In the genomic region with DNA sequence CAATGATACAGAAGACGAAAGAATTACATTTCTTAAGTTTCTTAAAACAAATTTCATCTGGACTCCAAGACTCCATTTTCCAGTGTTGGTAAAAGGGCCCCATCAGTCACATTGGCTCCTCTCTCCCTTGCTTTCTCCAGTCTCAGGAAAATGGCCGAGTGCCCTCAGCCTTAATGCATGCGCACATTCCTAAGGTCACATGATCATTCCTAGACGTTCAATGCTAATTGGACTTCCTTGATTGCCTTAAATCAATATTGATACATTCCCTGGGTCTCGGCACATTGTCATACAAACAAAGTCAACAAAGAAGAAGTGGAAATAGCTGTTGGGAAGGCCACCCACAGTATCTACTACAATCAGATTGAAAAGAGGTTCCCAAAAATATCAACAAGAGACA, we compare ENCODE assay signal across 22 cellular contexts.
"Had no signal": no experiment of that assay in that cellular context is flagged by ENCODE, and none has a peak within 500 bp of the region (broad histone marks: within the 10 kb centered on the region; RNA-seq: fewer than 3 reads in every experiment).

No MANE protein-coding gene starts in this region.

- H3K4me3 Mint-ChIP-seq: activated CD8-positive, alpha-beta T cell treated with anti-CD3 and anti-CD28 coated beads for 36 hours; activated naive CD8-positive, alpha-beta T cell treated with anti-CD3 and anti-CD28 coated beads, Interleukin-2, amount 10 ng/mL, durations not matched to agents 7 days and 5 days; activated T-cell treated with anti-CD3 and anti-CD28 coated beads, Interleukin-2, amount 50 U/mL, for 72 hours; central memory CD8-positive, alpha-beta T cell; immature natural killer cell; natural killer cell; stimulated activated naive B cell treated with anti-CD40 and anti-IgM and Interleukin-4, amounts not matched to agents 10 μg/mL and 1 μg/mL and 100 μg/mL, for 72 hours; T-helper 17 cell had no signal

- H3K36me3 ChIP-seq: brain microvascular endothelial cell, tibial nerve, uterus had no signal

- H3K9me3 Mint-ChIP-seq: activated CD8-positive, alpha-beta T cell treated with anti-CD3 and anti-CD28 coated beads for 36 hours; stimulated activated naive B cell treated with anti-CD40 and anti-IgM and Interleukin-4, amounts not matched to agents 10 μg/mL and 1 μg/mL and 100 μg/mL, for 72 hours had no signal

- H3K4me1 Mint-ChIP-seq: activated naive CD8-positive, alpha-beta T cell treated with anti-CD3 and anti-CD28 coated beads, Interleukin-2, amount 10 ng/mL, durations not matched to agents 7 days and 5 days; central memory CD8-positive, alpha-beta T cell; immature natural killer cell; natural killer cell; stimulated activated naive B cell treated with anti-CD40 and anti-IgM and Interleukin-4, amounts not matched to agents 10 μg/mL and 1 μg/mL and 100 μg/mL, for 72 hours; T-helper 17 cell had no signal

- H3K4me3 ChIP-seq: coronary artery, tibial nerve, uterus had no signal

- H3K9me3 ChIP-seq: tibial nerve, uterus had no signal

- H3K27me3 Mint-ChIP-seq: activated CD8-positive, alpha-beta T cell treated with anti-CD3 and anti-CD28 coated beads for 36 hours; activated naive CD8-positive, alpha-beta T cell treated with anti-CD3 and anti-CD28 coated beads, Interleukin-2, amount 10 ng/mL, durations not matched to agents 7 days and 5 days; central memory CD8-positive, alpha-beta T cell; T-helper 17 cell had no signal

- H3K4me1 ChIP-seq: foreskin keratinocyte, uterus had no signal

- H3K27ac Mint-ChIP-seq: activated CD8-positive, alpha-beta T cell treated with anti-CD3 and anti-CD28 coated beads for 36 hours; activated naive CD8-positive, alpha-beta T cell treated with anti-CD3 and anti-CD28 coated beads, Interleukin-2, amount 10 ng/mL, durations not matched to agents 7 days and 5 days; activated T-cell treated with anti-CD3 and anti-CD28 coated beads, Interleukin-2, amount 50 U/mL, for 72 hours; immature natural killer cell; natural killer cell; stimulated activated naive B cell treated with anti-CD40 and anti-IgM and Interleukin-4, amounts not matched to agents 10 μg/mL and 1 μg/mL and 100 μg/mL, for 72 hours; T-helper 17 cell had no signal

- DNase-seq: activated CD4-positive, alpha-beta T cell treated with anti-CD3 and anti-CD28 coated beads for 4 hours; activated CD8-positive, alpha-beta T cell treated with anti-CD3 and anti-CD28 coated beads for 36 hours; activated gamma-delta T cell treated with Interleukin-2 at 50 U/mL for 16 hours; activated naive CD8-positive, alpha-beta T cell treated with anti-CD3 and anti-CD28 coated beads, Interleukin-2, amount 10 ng/mL, durations not matched to agents 7 days and 5 days; activated T-cell treated with anti-CD3 and anti-CD28 coated beads, Interleukin-2, amount 50 U/mL, for 72 hours; brain microvascular endothelial cell; effector CD4-positive, alpha-beta T cell; foreskin keratinocyte; immature natural killer cell; mesenchymal stem cell; natural killer cell; nucleus accumbens; posterior cingulate gyrus; retina; stimulated activated CD4-positive, alpha-beta T cell treated with anti-CD3 and anti-CD28 coated beads, Interleukin-2, amount 100 ng/mL, for 48 hours; stimulated activated naive B cell treated with anti-CD40 and anti-IgM and Interleukin-4, amounts not matched to agents 10 μg/mL and 1 μg/mL and 100 μg/mL, for 72 hours; T-helper 17 cell; uterus had no signal

- H3K27ac ChIP-seq: brain microvascular endothelial cell, coronary artery, foreskin keratinocyte, tibial nerve, uterus had no signal

- H3K36me3 Mint-ChIP-seq: activated naive CD8-positive, alpha-beta T cell treated with anti-CD3 and anti-CD28 coated beads, Interleukin-2, amount 10 ng/mL, durations not matched to agents 7 days and 5 days; immature natural killer cell; natural killer cell; stimulated activated naive B cell treated with anti-CD40 and anti-IgM and Interleukin-4, amounts not matched to agents 10 μg/mL and 1 μg/mL and 100 μg/mL, for 72 hours had no signal

- FAIRE-seq: endothelial cell of umbilical vein had no signal

- ATAC-seq: activated CD8-positive, alpha-beta T cell treated with anti-CD3 and anti-CD28 coated beads for 36 hours; activated T-cell treated with anti-CD3 and anti-CD28 coated beads, Interleukin-2, amount 50 U/mL, for 72 hours; foreskin keratinocyte; natural killer cell; stimulated activated naive B cell treated with anti-CD40 and anti-IgM and Interleukin-4, amounts not matched to agents 10 μg/mL and 1 μg/mL and 100 μg/mL, for 72 hours; T-helper 17 cell had no signal

- H3K27me3 ChIP-seq: brain microvascular endothelial cell, foreskin keratinocyte, tibial nerve, uterus had no signal
